ENCODE assay signal across 12 cellular contexts in the genomic region with DNA sequence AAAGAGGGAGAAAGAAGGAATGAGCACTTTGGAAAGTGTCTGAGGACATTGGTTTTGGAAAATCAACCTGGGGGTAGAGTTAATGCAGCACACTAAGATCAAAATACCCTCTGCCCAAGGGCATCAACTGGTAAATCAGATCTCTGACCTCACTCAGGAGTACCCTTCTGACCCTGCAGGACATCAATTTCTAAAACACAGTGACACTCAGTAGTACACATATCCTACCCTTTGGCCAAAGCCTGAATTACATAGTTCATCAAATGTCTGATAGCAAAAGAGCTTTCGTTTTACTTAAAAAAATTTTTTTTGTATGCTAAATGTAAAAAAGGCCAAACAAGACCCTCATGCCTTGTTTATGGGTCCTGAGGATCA.
A peak's percentile ranks its signal among the peaks of the same experiment; 100 is the strongest.
DNase-seq lines count a peak whose midpoint lies in the region; ATAC-seq and TF ChIP-seq lines count a peak whose summit lies in the region.
"Had no signal": no experiment of that assay in that cellular context is flagged by ENCODE, and none has a peak within 500 bp of the region (broad histone marks: within the 10 kb centered on the region; RNA-seq: fewer than 3 reads in every experiment).

No MANE protein-coding gene starts in this region.

- H4K8ac ChIP-seq in H9 (replicated peaks; ENCODE audit: insufficient read length, low read depth, low read length) (no peak overlapping the region), trophoblast cell (ENCODE audit: low read depth, low read length) (no peak overlapping the region)

- no peak overlapping the region for H3K9ac ChIP-seq in H9 (ENCODE audit: extremely low read depth, insufficient read length, low read length)
- no peak overlapping the region for H3K9ac ChIP-seq in trophoblast cell (ENCODE audit: low read length)
- H3K9ac ChIP-seq: BLaER1 treated with 17β-estradiol and CSF1 and Interleukin-3, amounts not matched to agents 10 nM and 100 nM had no signal

- no peak for ATAC-seq in SK-N-SH treated with all-trans-retinoic acid at 6 μM for 48 hours
- ATAC-seq in GM18517 (IDR thresholded peaks at IDR 0.05; ENCODE audit: unreplicated experiment) = no peak
- ATAC-seq: A549 had no signal

- H3K79me1 ChIP-seq in H9 (ENCODE audit: insufficient read depth, low read depth, low read length, poor library complexity, severe bottlenecking) (no peaks in the 10 kb centered on the region), trophoblast cell (ENCODE audit: low read length) (peaks cover 5% of the 10 kb centered on the region)

- H2BK120ac ChIP-seq in H9 (ENCODE audit: low read depth, low read length, poor library complexity, severe bottlenecking) (no peak overlapping the region), trophoblast cell (ENCODE audit: insufficient read depth, low read length, poor library complexity) (no peak overlapping the region)

- H2BK15ac ChIP-seq in H9 (ENCODE audit: low read depth, low read length) = no peak overlapping the region

- H3K4me1 Mint-ChIP-seq in H9 = peaks cover 22 to 31% of the 10 kb centered on the region in 2 experiments
- H3K4me1 Mint-ChIP-seq in activated T-helper 1 cell treated with anti-CD3 and anti-CD28 coated beads, Interleukin-12 subunit alpha, Interleukin-12 subunit beta, Interleukin-2, Interleukin-4 antibody, amounts not matched to agents 30 ng/mL and 10 ng/mL and 1 ng/mL, durations not matched to agents 14 hours and 24 hours and 36 hours (ENCODE audit: low read depth) = no peaks in the 10 kb centered on the region
- H3K4me1 Mint-ChIP-seq: CD8-positive, alpha-beta memory T cell had no signal

- H3K27ac Mint-ChIP-seq in H9 = peak overlapping the region in 2 of 3 experiments; percentile 86 to 95; a peak in 4 of 7 replicates
- H3K27ac Mint-ChIP-seq in activated T-helper 1 cell treated with anti-CD3 and anti-CD28 coated beads, Interleukin-12 subunit alpha, Interleukin-12 subunit beta, Interleukin-2, Interleukin-4 antibody, amounts not matched to agents 30 ng/mL and 10 ng/mL and 1 ng/mL, durations not matched to agents 14 hours and 24 hours and 36 hours = no peak overlapping the region
- H3K27ac Mint-ChIP-seq: CD8-positive, alpha-beta memory T cell had no signal

- WGBS in H9 (ENCODE audit: extremely low coverage, insufficient read length, low lambda C conversion rate) = no CpG with 5 or more reads among the region's 1 CpG
- 30 to 50% (median 43%) methylated on average over 1 of the region's 1 CpG for WGBS in adrenal gland, 4 donors
- 76% methylated on average over 1 of the region's 1 CpG for WGBS in hepatocyte (ENCODE audit: low lambda C conversion rate, missing lambda C conversion rate)
- WGBS in trophoblast cell (ENCODE audit: extremely low coverage, insufficient coverage, insufficient read length) = no CpG with 5 or more reads among the region's 1 CpG

- H3K27me3 ChIP-seq in H9 (ENCODE audit: insufficient read depth, low read length) (no peaks in the 10 kb centered on the region), adrenal gland (no peaks in the 10 kb centered on the region), hepatocyte (no peaks in the 10 kb centered on the region), trophoblast cell (ENCODE audit: insufficient read depth, low read length) (no peaks in the 10 kb centered on the region)
- H3K27me3 ChIP-seq: BLaER1 treated with 17β-estradiol and CSF1 and Interleukin-3, amounts not matched to agents 10 nM and 100 nM had no signal

- no peaks in the 10 kb centered on the region for H4K20me1 ChIP-seq in H9 (ENCODE audit: control insufficient read depth, insufficient read depth, insufficient read length)
- no peaks in the 10 kb centered on the region for H4K20me1 ChIP-seq in hepatocyte (ENCODE audit: insufficient read depth, poor library complexity, severe bottlenecking)
- H4K20me1 ChIP-seq: BLaER1 treated with 17β-estradiol and CSF1 and Interleukin-3, amounts not matched to agents 10 nM and 100 nM had no signal

- no peak overlapping the region for H3T11ph ChIP-seq in H9 (ENCODE audit: low read length)

- H4K12ac ChIP-seq in trophoblast cell (ENCODE audit: low read depth, low read length) = no peak overlapping the region

- H2AFZ ChIP-seq in H9 (ENCODE audit: low read length) (no peak overlapping the region), hepatocyte (no peak overlapping the region), trophoblast cell (ENCODE audit: insufficient read depth, low read length, poor library complexity) (no peak overlapping the region)

- no peak overlapping the region for H4K5ac ChIP-seq in H9 (ENCODE audit: insufficient read length, low read depth, low read length)

- H4K91ac ChIP-seq in H9 (ENCODE audit: insufficient read length, low read depth, low read length) = no peak overlapping the region
- H4K91ac ChIP-seq in trophoblast cell (ENCODE audit: low read depth, low read length) = no peak overlapping the region

- no peaks in the 10 kb centered on the region for H3K9me3 Mint-ChIP-seq in H9
- peaks cover 19% of the 10 kb centered on the region for H3K9me3 Mint-ChIP-seq in activated T-helper 1 cell treated with anti-CD3 and anti-CD28 coated beads, Interleukin-12 subunit alpha, Interleukin-12 subunit beta, Interleukin-2, Interleukin-4 antibody, amounts not matched to agents 30 ng/mL and 10 ng/mL and 1 ng/mL, durations not matched to agents 14 hours and 24 hours and 36 hours

- H3K36me3 ChIP-seq in adrenal gland (replicated peaks in 1 of 2) (no peaks in the 10 kb centered on the region), hepatocyte (replicated peaks; ENCODE audit: insufficient read depth, low read depth) (no peaks in the 10 kb centered on the region), trophoblast cell (ENCODE audit: control insufficient read depth in 1 of 2, insufficient read depth in 2 of 2, low read length in 2 of 2) (no peaks in the 10 kb centered on the region)
- H3K36me3 ChIP-seq: BLaER1 treated with 17β-estradiol and CSF1 and Interleukin-3, amounts not matched to agents 10 nM and 100 nM had no signal

- H3K9me2 ChIP-seq in hepatocyte (replicated peaks; ENCODE audit: insufficient read depth) = no peaks in the 10 kb centered on the region

- intact Hi-C loops in adrenal gland (cut with DNase I) = no loop called here
- intact Hi-C loops in activated T-helper 1 cell treated with anti-CD3 and anti-CD28 coated beads, Interleukin-12 subunit alpha, Interleukin-12 subunit beta, Interleukin-2, Interleukin-4 antibody, amounts not matched to agents 30 ng/mL and 10 ng/mL and 1 ng/mL, durations not matched to agents 14 hours and 24 hours and 36 hours (cut with micrococcal nuclease) = no loop called here

- no peak overlapping the region for H3K27ac ChIP-seq in H9 (ENCODE audit: insufficient read length, low read depth, low read length)
- peak overlapping the region in 3 of 5 donors; percentile 22 to 66 (median 60) for H3K27ac ChIP-seq in adrenal gland
- H3K27ac ChIP-seq in hepatocyte = peak overlapping the region; percentile 24
- H3K27ac ChIP-seq in trophoblast cell (ENCODE audit: low read depth, low read length) = peak overlapping the region; percentile 76
- H3K27ac ChIP-seq: A549; BLaER1 treated with 17β-estradiol and CSF1 and Interleukin-3, amounts not matched to agents 10 nM and 100 nM had no signal

- H2BK20ac ChIP-seq in H9 (ENCODE audit: low read depth, low read length, poor library complexity, severe bottlenecking) = no peak overlapping the region

- H3K4me3 Mint-ChIP-seq in H9 = no peak overlapping the region
- H3K4me3 Mint-ChIP-seq in activated T-helper 1 cell treated with anti-CD3 and anti-CD28 coated beads, Interleukin-12 subunit alpha, Interleukin-12 subunit beta, Interleukin-2, Interleukin-4 antibody, amounts not matched to agents 30 ng/mL and 10 ng/mL and 1 ng/mL, durations not matched to agents 14 hours and 24 hours and 36 hours = no peak overlapping the region
- H3K4me3 Mint-ChIP-seq: CD8-positive, alpha-beta memory T cell had no signal

- DNase-seq in H9 (no peak), adrenal gland (no peak), hepatocyte (ENCODE audit: low spot score) (no peak), trophoblast cell (no peak)
- DNase-seq in activated T-helper 1 cell treated with anti-CD3 and anti-CD28 coated beads, Interleukin-12 subunit alpha, Interleukin-12 subunit beta, Interleukin-2, Interleukin-4 antibody, amounts not matched to agents 30 ng/mL and 10 ng/mL and 1 ng/mL, durations not matched to agents 14 hours and 24 hours and 36 hours (ENCODE audit: low spot score) = no peak
- DNase-seq: CD8-positive, alpha-beta memory T cell; NCI-H187 treated with DMSO at 0.1 percent for 48 hours; RPMI8226 had no signal

- no peak overlapping the region for H3K14ac ChIP-seq in H9 (ENCODE audit: insufficient read depth, low read length)
- no peak overlapping the region for H3K14ac ChIP-seq in trophoblast cell (ENCODE audit: low read length)

- H3K27me3 Mint-ChIP-seq in H9 (ENCODE audit: low read depth) = no peaks in the 10 kb centered on the region
- no peaks in the 10 kb centered on the region for H3K27me3 Mint-ChIP-seq in activated T-helper 1 cell treated with anti-CD3 and anti-CD28 coated beads, Interleukin-12 subunit alpha, Interleukin-12 subunit beta, Interleukin-2, Interleukin-4 antibody, amounts not matched to agents 30 ng/mL and 10 ng/mL and 1 ng/mL, durations not matched to agents 14 hours and 24 hours and 36 hours (ENCODE audit: insufficient read depth)
- H3K27me3 Mint-ChIP-seq: CD8-positive, alpha-beta memory T cell had no signal

- H3K4ac ChIP-seq in H9 (ENCODE audit: low read depth, low read length) = no peak overlapping the region
- no peak overlapping the region for H3K4ac ChIP-seq in trophoblast cell (ENCODE audit: low read depth, low read length)

- no peak overlapping the region for H3K18ac ChIP-seq in H9 (ENCODE audit: insufficient read length, low read depth, low read length)
- no peak overlapping the region for H3K18ac ChIP-seq in trophoblast cell (ENCODE audit: low read length)

- H2AK5ac ChIP-seq in H9 (ENCODE audit: insufficient read length, low read length) (no peak overlapping the region), trophoblast cell (ENCODE audit: low read length) (no peak overlapping the region)

- H2BK5ac ChIP-seq in H9 (ENCODE audit: insufficient read length, low read length) = no peak overlapping the region
- peak overlapping the region; percentile 84 for H2BK5ac ChIP-seq in trophoblast cell (ENCODE audit: low read depth, low read length, poor library complexity)

- H3K56ac ChIP-seq in H9 (ENCODE audit: insufficient read length, low read depth, low read length) = no peak overlapping the region

- no peak overlapping the region for H2BK12ac ChIP-seq in H9 (ENCODE audit: insufficient read length, low read depth, low read length)
- H2BK12ac ChIP-seq in trophoblast cell (ENCODE audit: low read length) = peak overlapping the region; percentile 80

- no peaks in the 10 kb centered on the region for H3K9me3 ChIP-seq in H9 (ENCODE audit: control insufficient read depth, low read depth, low read length)
- H3K9me3 ChIP-seq in adrenal gland (replicated peaks in 1 of 3) = no peaks in the 10 kb centered on the region
- H3K9me3 ChIP-seq in hepatocyte (ENCODE audit: low read depth) = no peaks in the 10 kb centered on the region
- no peaks in the 10 kb centered on the region for H3K9me3 ChIP-seq in trophoblast cell (ENCODE audit: insufficient read depth, low read depth, low read length)
- H3K9me3 ChIP-seq: BLaER1 treated with 17β-estradiol and CSF1 and Interleukin-3, amounts not matched to agents 10 nM and 100 nM had no signal

- TF ChIP-seq CTCF in H9 (conservative IDR thresholded peaks at IDR 0.05) = no peak
- peak in 1 of 6 experiments; percentile 3 for TF ChIP-seq CTCF in adrenal gland (IDR thresholded peaks at IDR 0.05)
- TF ChIP-seq CTCF in hepatocyte (IDR thresholded peaks at IDR 0.05; ENCODE audit: poor library complexity) = no peak

- H3K79me2 ChIP-seq in H9 (ENCODE audit: insufficient read depth, low read length) (no peaks in the 10 kb centered on the region), hepatocyte (no peaks in the 10 kb centered on the region), trophoblast cell (ENCODE audit: control insufficient read depth, insufficient read depth, low read length, poor library complexity) (no peaks in the 10 kb centered on the region)

- no peaks in the 10 kb centered on the region for H3K23me2 ChIP-seq in H9 (ENCODE audit: insufficient read length, low read depth, low read length, poor library complexity, severe bottlenecking)

- no peak for TF ChIP-seq POLR2A in adrenal gland (IDR thresholded peaks at IDR 0.05)

- H3K36me3 Mint-ChIP-seq in H9 (ENCODE audit: insufficient read depth in 1 of 3, low read depth in 3 of 3) = no peaks in the 10 kb centered on the region
- no peaks in the 10 kb centered on the region for H3K36me3 Mint-ChIP-seq in activated T-helper 1 cell treated with anti-CD3 and anti-CD28 coated beads, Interleukin-12 subunit alpha, Interleukin-12 subunit beta, Interleukin-2, Interleukin-4 antibody, amounts not matched to agents 30 ng/mL and 10 ng/mL and 1 ng/mL, durations not matched to agents 14 hours and 24 hours and 36 hours (ENCODE audit: low read depth)
- H3K36me3 Mint-ChIP-seq: CD8-positive, alpha-beta memory T cell had no signal

- H3K23ac ChIP-seq in H9 (ENCODE audit: insufficient read length, low read depth, low read length) (no peak overlapping the region), trophoblast cell (ENCODE audit: low read length) (no peak overlapping the region)

- H3K4me2 ChIP-seq in H9 (ENCODE audit: insufficient read depth, insufficient read length, low read length) (no peak overlapping the region), hepatocyte (no peak overlapping the region), trophoblast cell (ENCODE audit: low read length) (no peak overlapping the region)
- H3K4me2 ChIP-seq: A549; BLaER1 treated with 17β-estradiol and CSF1 and Interleukin-3, amounts not matched to agents 10 nM and 100 nM had no signal

- no peak overlapping the region for H3K4me3 ChIP-seq in adrenal gland
- no peak overlapping the region for H3K4me3 ChIP-seq in hepatocyte
- H3K4me3 ChIP-seq in trophoblast cell (ENCODE audit: low read depth, low read length) = no peak overlapping the region
- H3K4me3 ChIP-seq: A549; BLaER1 treated with 17β-estradiol and CSF1 and Interleukin-3, amounts not matched to agents 10 nM and 100 nM had no signal

- H3K4me1 ChIP-seq in H9 (ENCODE audit: insufficient read depth, low read length) (0 out of 2 replicates have a peak, but pooled peaks cover 2% of the 10 kb centered on the region), adrenal gland (replicated peaks in 1 of 2) (peaks cover 0 to 5% of the 10 kb centered on the region in 2 donors), hepatocyte (ENCODE audit: insufficient read depth) (peaks cover 15% of the 10 kb centered on the region), trophoblast cell (ENCODE audit: control insufficient read depth in 1 of 2, insufficient read depth in 2 of 2, low read length in 2 of 2) (peaks cover 5 to 7% of the 10 kb centered on the region in 2 experiments)
- H3K4me1 ChIP-seq: A549; BLaER1 treated with 17β-estradiol and CSF1 and Interleukin-3, amounts not matched to agents 10 nM and 100 nM had no signal
